In genomic region chr14:82855912-82856381, GRCh38 we compare ENCODE assay signal across 10 cellular contexts.
DNase-seq lines count a peak whose midpoint lies in the region; ATAC-seq, FAIRE-seq and TF ChIP-seq lines count a peak whose summit lies in the region.
"Had no signal": no experiment of that assay in that cellular context is flagged by ENCODE, and none has a peak within 500 bp of the region (broad histone marks: within the 10 kb centered on the region; RNA-seq: fewer than 3 reads in every experiment).

No MANE protein-coding gene starts in this region.

- POLR2A ChIA-PET in HepG2 (lab: Yijun Ruan, JAX), result no interaction called here
- POLR2A ChIA-PET in CD8-positive, alpha-beta memory T cell (lab: Charles Lee), result no interaction called here

- DNase-seq in COR-L47 (lab: John Stamatoyannopoulos, UW) (peak; percentile 94), HepG2 (ENCODE audit: low spot score) (no peak)
- DNase-seq in effector CD8-positive, alpha-beta T cell (lab: John Stamatoyannopoulos, UW), result no peak
- no peak for DNase-seq in CD8-positive, alpha-beta memory T cell
- DNase-seq in activated CD8-positive, alpha-beta memory T cell treated with anti-CD3 and anti-CD28 coated beads for 24 hours, result no peak
- DNase-seq: activated CD4-positive, alpha-beta T cell treated with anti-CD3 and anti-CD28 coated beads for 48 hours; left colon had no signal

- no peak for TF ChIP-seq POLR2A in HepG2 (IDR thresholded peaks at IDR 0.05; ENCODE audit: insufficient read depth in 1 of 2, low read depth in 2 of 2, low read length in 2 of 2)
- TF ChIP-seq POLR2A in GM18505 (IDR thresholded peaks at IDR 0.05; ENCODE audit: borderline replicate concordance, extremely low read depth, insufficient read depth, insufficient read length), result no peak

- H3K27ac Mint-ChIP-seq in CD8-positive, alpha-beta memory T cell, result no peak overlapping the region

- in situ Hi-C loops in HepG2 (cut with HindIII; ENCODE audit: extremely low pct_ligation_motif_present, low pct_unique_long_range_greater_than_20kb), result no loop called here

- H3K36me3 ChIP-seq in Loucy (ENCODE audit: insufficient read depth, low read length), result no peaks in the 10 kb centered on the region
- H3K36me3 ChIP-seq in SU-DHL-6 (ENCODE audit: low read length), result no peaks in the 10 kb centered on the region
- no peaks in the 10 kb centered on the region for H3K36me3 ChIP-seq in HepG2 (replicated peaks in 1 of 2; ENCODE audit: control insufficient read depth in 1 of 2, insufficient read depth in 2 of 2, low read length in 2 of 2)
- no peaks in the 10 kb centered on the region for H3K36me3 ChIP-seq in CD8-positive, alpha-beta memory T cell (ENCODE audit: insufficient read depth, low read length)

- no peak overlapping the region for H3K4me3 Mint-ChIP-seq in CD8-positive, alpha-beta memory T cell

- H3K9me2 ChIP-seq in Loucy (replicated peaks; ENCODE audit: low read depth, low read length) (no peaks in the 10 kb centered on the region), SU-DHL-6 (replicated peaks; ENCODE audit: insufficient read depth, low read length) (no peaks in the 10 kb centered on the region)

- H3K9me3 Mint-ChIP-seq in CD8-positive, alpha-beta memory T cell, result peaks cover 7 to 46% (median 15%) of the 10 kb centered on the region in 5 donors

- no peaks in the 10 kb centered on the region for H3K79me2 ChIP-seq in Loucy (ENCODE audit: insufficient read depth, low read length)
- no peaks in the 10 kb centered on the region for H3K79me2 ChIP-seq in SU-DHL-6 (ENCODE audit: insufficient read depth, low read length)
- H3K79me2 ChIP-seq in HepG2 (ENCODE audit: insufficient read depth, low read length), result no peaks in the 10 kb centered on the region

- H3K4me3 ChIP-seq in Loucy (ENCODE audit: low read length, poor library complexity, severe bottlenecking) (no peak overlapping the region), SU-DHL-6 (ENCODE audit: insufficient read depth, low read length, poor library complexity, severe bottlenecking) (no peak overlapping the region), HepG2 (replicated peaks in 1 of 3; ENCODE audit: insufficient read depth in 1 of 3, low read depth in 2 of 3, low read length in 3 of 3) (no peak overlapping the region)
- no peak overlapping the region for H3K4me3 ChIP-seq in CD8-positive, alpha-beta memory T cell (ENCODE audit: low read length)

- no TSS peak for BruUV-seq in HepG2 (replicated peaks; lab: Mats Ljungman, UMichigan)

- CTCF ChIA-PET in HepG2 (lab: Yijun Ruan, JAX; ENCODE audit: low intra/inter-chr PET ratio, low total read pairs), result no interaction called here
- CTCF ChIA-PET in CD8-positive, alpha-beta memory T cell (lab: Charles Lee), result no interaction called here

- FAIRE-seq in HepG2 (lab: Jason Lieb, UNC), result no peak

- TF ChIP-seq CTCF in Loucy (conservative IDR thresholded peaks at IDR 0.05; ENCODE audit: low read length), result peak; percentile 67
- peak; percentile 38 for TF ChIP-seq CTCF in SU-DHL-6 (IDR thresholded peaks at IDR 0.05; ENCODE audit: insufficient read depth, low read length, poor library complexity, severe bottlenecking)
- TF ChIP-seq CTCF in HepG2 (CRISPR knock-in tag; IDR thresholded peaks at IDR 0.05), result no peak

- no peak for TF ChIP-seq RAD21 in HepG2 (CRISPR knock-in tag; IDR thresholded peaks at IDR 0.05)

- H3K36me3 Mint-ChIP-seq in CD8-positive, alpha-beta memory T cell, result no peaks in the 10 kb centered on the region

- H3F3A ChIP-seq in Loucy (ENCODE audit: low read depth) (no peaks in the 10 kb centered on the region), SU-DHL-6 (ENCODE audit: insufficient read depth) (no peaks in the 10 kb centered on the region)

- no peaks in the 10 kb centered on the region for H3K4me1 ChIP-seq in Loucy (ENCODE audit: insufficient read depth, low read length, poor library complexity, severe bottlenecking)
- no peaks in the 10 kb centered on the region for H3K4me1 ChIP-seq in HepG2 (ENCODE audit: insufficient read depth, low read length)
- H3K4me1 ChIP-seq in CD8-positive, alpha-beta memory T cell (ENCODE audit: insufficient read depth, low read length), result no peaks in the 10 kb centered on the region

- no peak overlapping the region for H3K9ac ChIP-seq in Loucy (ENCODE audit: low read depth, low read length, poor library complexity, severe bottlenecking)
- H3K9ac ChIP-seq in SU-DHL-6 (ENCODE audit: low read length), result no peak overlapping the region
- H3K9ac ChIP-seq in HepG2 (ENCODE audit: insufficient read depth, low read depth, low read length), result no peak overlapping the region

- no peaks in the 10 kb centered on the region for H3K27me3 ChIP-seq in Loucy (ENCODE audit: insufficient read depth, low read length, poor library complexity, severe bottlenecking)
- no peaks in the 10 kb centered on the region for H3K27me3 ChIP-seq in SU-DHL-6 (ENCODE audit: low read length)
- H3K27me3 ChIP-seq in HepG2 (ENCODE audit: control insufficient read depth in 1 of 2, insufficient read depth in 2 of 2, low read length in 2 of 2), result no peaks in the 10 kb centered on the region
- no peaks in the 10 kb centered on the region for H3K27me3 ChIP-seq in CD8-positive, alpha-beta memory T cell (ENCODE audit: insufficient read depth, low read length, poor library complexity, severe bottlenecking)

- TF ChIP-seq EP300 in HepG2 (IDR thresholded peaks at IDR 0.05; ENCODE audit: low read depth in 2 of 2, low read length in 2 of 2) (no peak), HepG2 (CRISPR knock-in tag; IDR thresholded peaks at IDR 0.05; ENCODE audit: borderline replicate concordance) (no peak)

- H3K27ac ChIP-seq in SU-DHL-6 (ENCODE audit: low read depth, low read length) (no peak overlapping the region), HepG2 (ENCODE audit: extremely low read length, insufficient read depth, low read length) (no peak overlapping the region)
- H3K27ac ChIP-seq in CD8-positive, alpha-beta memory T cell (ENCODE audit: low read depth, low read length), result no peak overlapping the region

- no peak for ATAC-seq in HepG2
- no peak for ATAC-seq in GM18505 (IDR thresholded peaks at IDR 0.05; ENCODE audit: unreplicated experiment)
- ATAC-seq: left colon had no signal

- 0% methylated on average over 3 of the region's 3 CpGs for WGBS in HepG2 (ENCODE audit: low lambda C conversion rate)

- intact Hi-C loops in HepG2 (cut with micrococcal nuclease; ENCODE audit: unreplicated experiment), result no loop called here

- H3K4me2 ChIP-seq in Loucy (ENCODE audit: low read depth, low read length, poor library complexity, severe bottlenecking), result no peak overlapping the region
- no peak overlapping the region for H3K4me2 ChIP-seq in SU-DHL-6 (ENCODE audit: low read depth, low read length, poor library complexity, severe bottlenecking)
- no peak overlapping the region for H3K4me2 ChIP-seq in HepG2 (ENCODE audit: low read depth, low read length)

- no peaks in the 10 kb centered on the region for H4K20me1 ChIP-seq in Loucy (ENCODE audit: insufficient read depth, low read length, poor library complexity, severe bottlenecking)
- no peaks in the 10 kb centered on the region for H4K20me1 ChIP-seq in SU-DHL-6 (ENCODE audit: low read depth, low read length)
- no peaks in the 10 kb centered on the region for H4K20me1 ChIP-seq in HepG2 (ENCODE audit: insufficient read depth, low read length)

- H2AFZ ChIP-seq in Loucy (ENCODE audit: low read length) (no peak overlapping the region), SU-DHL-6 (ENCODE audit: low read depth, low read length, severe bottlenecking) (no peak overlapping the region), HepG2 (ENCODE audit: low read length) (peak overlapping the region; percentile 5)

- H3K9me3 ChIP-seq in Loucy (ENCODE audit: insufficient read depth, low read depth, low read length) (no peaks in the 10 kb centered on the region), SU-DHL-6 (ENCODE audit: insufficient read depth, low read length) (no peaks in the 10 kb centered on the region), HepG2 (ENCODE audit: low read length) (peaks cover 16% of the 10 kb centered on the region)
- no peaks in the 10 kb centered on the region for H3K9me3 ChIP-seq in CD8-positive, alpha-beta memory T cell (ENCODE audit: low read length)

- H3K27me3 Mint-ChIP-seq in CD8-positive, alpha-beta memory T cell, result no peaks in the 10 kb centered on the region

- no peaks in the 10 kb centered on the region for H3K4me1 Mint-ChIP-seq in CD8-positive, alpha-beta memory T cell

TF ChIP-seq in HepG2, 621 proteins besides CTCF, POLR2A, EP300 and RAD21 (continues in another document):
- TF ChIP-seq MIER2 (CRISPR knock-in tag; IDR thresholded peaks at IDR 0.05) (no peak), TP53 (CRISPR knock-in tag; conservative IDR thresholded peaks at IDR 0.05) (no peak), KLF15 (CRISPR knock-in tag; IDR thresholded peaks at IDR 0.05; ENCODE audit: borderline replicate concordance) (no peak), ZNF781 (CRISPR knock-in tag; IDR thresholded peaks at IDR 0.05; ENCODE audit: borderline replicate concordance, not compliant biosample characterization) (no peak), KLF9 (CRISPR knock-in tag; IDR thresholded peaks at IDR 0.05; ENCODE audit: low read depth) (no peak), TBL1XR1 (IDR thresholded peaks at IDR 0.05; ENCODE audit: borderline replicate concordance, low read length, partially characterized antibody) (no peak), CHD2 (IDR thresholded peaks at IDR 0.05; ENCODE audit: low read depth, low read length) (no peak), HNRNPK (IDR thresholded peaks at IDR 0.05; ENCODE audit: low read depth, low read length, poor library complexity, severe bottlenecking) (no peak), ZNF615 (CRISPR knock-in tag; IDR thresholded peaks at IDR 0.05; ENCODE audit: borderline replicate concordance) (no peak), TOPORS (CRISPR knock-in tag; IDR thresholded peaks at IDR 0.05) (no peak)
